In genomic region chr5:93048858-93049257, GRCh38 we compare ENCODE assay signal across 22 cellular contexts.
DNase-seq lines count a peak whose midpoint lies in the region; ATAC-seq, FAIRE-seq and TF ChIP-seq lines count a peak whose summit lies in the region.
"Had no signal": no experiment of that assay in that cellular context is flagged by ENCODE, and none has a peak within 500 bp of the region (broad histone marks: within the 10 kb centered on the region; RNA-seq: fewer than 3 reads in every experiment).

No MANE protein-coding gene starts in this region.

- H3K9ac ChIP-seq in IMR-90 (ENCODE audit: low read depth, low read length) = no peak overlapping the region
- H3K9ac ChIP-seq in astrocyte (ENCODE audit: low read length) = no peak overlapping the region
- H3K9ac ChIP-seq: BLaER1 treated with 17β-estradiol and CSF1 and Interleukin-3, amounts not matched to agents 10 nM and 100 nM had no signal

- H2BK5ac ChIP-seq in IMR-90 (ENCODE audit: low read depth, low read length, poor library complexity, severe bottlenecking) = no peak overlapping the region

- in situ Hi-C loops in IMR-90 (cut with MboI; ENCODE audit: low sequenced_read_pairs) = no loop called here

- no peak overlapping the region for H3K18ac ChIP-seq in IMR-90 (ENCODE audit: low read depth, low read length)

- H3K4ac ChIP-seq in IMR-90 (ENCODE audit: low read depth, low read length) = no peak overlapping the region

- no peak overlapping the region for H4K5ac ChIP-seq in IMR-90 (ENCODE audit: low read depth, low read length)

- H2AFZ ChIP-seq in GM23338 (no peak overlapping the region), IMR-90 (replicated peaks; ENCODE audit: low read length, poor library complexity) (no peak overlapping the region), astrocyte (ENCODE audit: low read depth, low read length) (no peak overlapping the region)

- H3K4me1 Mint-ChIP-seq in GM23338 (no peaks in the 10 kb centered on the region), astrocyte (ENCODE audit: low read depth, unreplicated experiment) (peaks cover 1% of the 10 kb centered on the region)
- no peaks in the 10 kb centered on the region for H3K4me1 Mint-ChIP-seq in activated CD8-positive, alpha-beta memory T cell treated with anti-CD3 and anti-CD28 coated beads, Interleukin-2, amount 10 ng/mL, durations not matched to agents 7 days and 5 days
- H3K4me1 Mint-ChIP-seq: B cell had no signal

- H2AK5ac ChIP-seq in IMR-90 (ENCODE audit: low read depth, low read length) = no peak overlapping the region

- H4K8ac ChIP-seq in IMR-90 (ENCODE audit: low read depth in 2 of 2, low read length in 2 of 2) = no peak overlapping the region

- TF ChIP-seq RAD21 in A549 (conservative IDR thresholded peaks at IDR 0.05 in 1 of 2, IDR thresholded peaks at IDR 0.05 in 1 of 2) (no peak), IMR-90 (IDR thresholded peaks at IDR 0.05; ENCODE audit: low read length) (no peak)

- no peaks in the 10 kb centered on the region for H3K79me1 ChIP-seq in IMR-90 (ENCODE audit: low read depth in 1 of 2, low read length in 2 of 2)

- no peak overlapping the region for H3K56ac ChIP-seq in IMR-90 (ENCODE audit: extremely low read depth, insufficient read depth, low read length)

- TF ChIP-seq POLR2A in A549 (IDR thresholded peaks at IDR 0.05; ENCODE audit: low read length) (no peak), IMR-90 (IDR thresholded peaks at IDR 0.05; ENCODE audit: low read depth, low read length) (no peak), stomach (IDR thresholded peaks at IDR 0.05) (no peak)

- BruUV-seq in IMR-90 (replicated peaks; lab: Mats Ljungman, UMichigan) = no TSS peak

- no peak overlapping the region for H3K27ac ChIP-seq in A549
- no peak overlapping the region for H3K27ac ChIP-seq in GM23338 (ENCODE audit: low read depth)
- no peak overlapping the region for H3K27ac ChIP-seq in IMR-90 (ENCODE audit: insufficient read depth, low read length)
- no peak overlapping the region for H3K27ac ChIP-seq in astrocyte (ENCODE audit: low read depth, low read length)
- H3K27ac ChIP-seq in stomach = no peak overlapping the region
- H3K27ac ChIP-seq: BLaER1 treated with 17β-estradiol and CSF1 and Interleukin-3, amounts not matched to agents 10 nM and 100 nM; C4-2B had no signal

- DNase-seq in A549 (ENCODE audit: low read depth in 1 of 2, low spot score in 1 of 2) = no peak
- DNase-seq in GM23338 (ENCODE audit: low spot score) = no peak
- no peak for DNase-seq in IMR-90
- peak; percentile 16 for DNase-seq in astrocyte (ENCODE audit: low read depth)
- no peak for DNase-seq in stomach
- DNase-seq in activated CD8-positive, alpha-beta memory T cell treated with anti-CD3 and anti-CD28 coated beads, Interleukin-2, amount 10 ng/mL, durations not matched to agents 7 days and 5 days = no peak
- DNase-seq: 8988T; AML-193; Caco-2; Calu3; CD4-positive, alpha-beta T cell; CD8-positive, alpha-beta T cell; DMS79 treated with DMSO at 0.1 percent for 48 hours; GF-D8 had no signal

- no peak overlapping the region for H2BK20ac ChIP-seq in IMR-90 (ENCODE audit: low read depth, low read length)

- POLR2A ChIA-PET in A549 (lab: Yijun Ruan, JAX) = no interaction called here
- POLR2A ChIA-PET in IMR-90 (lab: Charles Lee; ENCODE audit: unreplicated experiment) = no interaction called here

- H3K4me3 Mint-ChIP-seq in GM23338 (no peak overlapping the region), astrocyte (ENCODE audit: unreplicated experiment) (no peak overlapping the region)
- no peak overlapping the region for H3K4me3 Mint-ChIP-seq in activated CD8-positive, alpha-beta memory T cell treated with anti-CD3 and anti-CD28 coated beads, Interleukin-2, amount 10 ng/mL, durations not matched to agents 7 days and 5 days
- H3K4me3 Mint-ChIP-seq: B cell; CD4-positive, alpha-beta T cell; CD8-positive, alpha-beta T cell had no signal

- H3K9me2 ChIP-seq in GM23338 (ENCODE audit: insufficient read depth) = no peaks in the 10 kb centered on the region

- no peak overlapping the region for H3K4me3 ChIP-seq in A549
- H3K4me3 ChIP-seq in GM23338 = no peak overlapping the region
- H3K4me3 ChIP-seq in IMR-90 (ENCODE audit: insufficient read depth, low read depth, low read length) = no peak overlapping the region
- no peak overlapping the region for H3K4me3 ChIP-seq in astrocyte (ENCODE audit: insufficient read depth, low read depth, low read length)
- H3K4me3 ChIP-seq in stomach = no peak overlapping the region
- H3K4me3 ChIP-seq: BLaER1 treated with 17β-estradiol and CSF1 and Interleukin-3, amounts not matched to agents 10 nM and 100 nM had no signal

- intact Hi-C loops in IMR-90 (cut with micrococcal nuclease) (no loop called here), stomach (cut with DNase I; ENCODE audit: low total_unique reads) (no loop called here)

- TF ChIP-seq EP300 in A549 (IDR thresholded peaks at IDR 0.05) (no peak), stomach (IDR thresholded peaks at IDR 0.05) (no peak)

- TF ChIP-seq CTCF in A549 (IDR thresholded peaks at IDR 0.05) (no peak), GM23338 (conservative IDR thresholded peaks at IDR 0.05; ENCODE audit: low read depth in 2 of 2) (no peak), IMR-90 (conservative IDR thresholded peaks at IDR 0.05; ENCODE audit: low read depth, low read length) (no peak), astrocyte (IDR thresholded peaks at IDR 0.05; ENCODE audit: insufficient read depth, low read depth, low read length) (no peak), stomach (IDR thresholded peaks at IDR 0.05) (no peak)

- H3K4me1 ChIP-seq in A549 = peaks cover 8% of the 10 kb centered on the region; the same call in 2 of the 3 replicates
- H3K4me1 ChIP-seq in GM23338 (ENCODE audit: insufficient read depth) = no peaks in the 10 kb centered on the region
- H3K4me1 ChIP-seq in IMR-90 (ENCODE audit: control insufficient read depth, insufficient read depth, low read length) = no peaks in the 10 kb centered on the region
- no peaks in the 10 kb centered on the region for H3K4me1 ChIP-seq in astrocyte (ENCODE audit: insufficient read depth, low read length)
- H3K4me1 ChIP-seq in stomach = no peaks in the 10 kb centered on the region
- H3K4me1 ChIP-seq: BLaER1 treated with 17β-estradiol and CSF1 and Interleukin-3, amounts not matched to agents 10 nM and 100 nM; Caco-2 had no signal

- H3K4me2 ChIP-seq in A549 (no peak overlapping the region), GM23338 (no peak overlapping the region), IMR-90 (ENCODE audit: low read depth, low read length) (no peak overlapping the region), astrocyte (ENCODE audit: low read length) (no peak overlapping the region)
- H3K4me2 ChIP-seq: BLaER1 treated with 17β-estradiol and CSF1 and Interleukin-3, amounts not matched to agents 10 nM and 100 nM had no signal

- H3K27me3 ChIP-seq in GM23338 (ENCODE audit: insufficient read depth) = no peaks in the 10 kb centered on the region
- no peaks in the 10 kb centered on the region for H3K27me3 ChIP-seq in IMR-90 (ENCODE audit: control insufficient read depth, insufficient read depth, low read length)
- no peaks in the 10 kb centered on the region for H3K27me3 ChIP-seq in astrocyte (ENCODE audit: insufficient read depth, low read length)
- H3K27me3 ChIP-seq in stomach = no peaks in the 10 kb centered on the region
- H3K27me3 ChIP-seq: BLaER1 treated with 17β-estradiol and CSF1 and Interleukin-3, amounts not matched to agents 10 nM and 100 nM had no signal

- no peaks in the 10 kb centered on the region for H3K27me3 Mint-ChIP-seq in GM23338 (ENCODE audit: insufficient read depth, low read depth, poor library complexity)
- H3K27me3 Mint-ChIP-seq in astrocyte (ENCODE audit: low read depth, unreplicated experiment) = no peaks in the 10 kb centered on the region
- H3K27me3 Mint-ChIP-seq in activated CD8-positive, alpha-beta memory T cell treated with anti-CD3 and anti-CD28 coated beads, Interleukin-2, amount 10 ng/mL, durations not matched to agents 7 days and 5 days = no peaks in the 10 kb centered on the region
- H3K27me3 Mint-ChIP-seq: B cell; CD4-positive, alpha-beta T cell had no signal

- no peaks in the 10 kb centered on the region for H3K36me3 ChIP-seq in GM23338 (ENCODE audit: insufficient read depth)
- no peaks in the 10 kb centered on the region for H3K36me3 ChIP-seq in IMR-90 (ENCODE audit: control insufficient read depth, insufficient read depth, low read length)
- no peaks in the 10 kb centered on the region for H3K36me3 ChIP-seq in astrocyte (ENCODE audit: insufficient read depth, low read length)
- no peaks in the 10 kb centered on the region for H3K36me3 ChIP-seq in stomach
- H3K36me3 ChIP-seq: BLaER1 treated with 17β-estradiol and CSF1 and Interleukin-3, amounts not matched to agents 10 nM and 100 nM had no signal

- no peak overlapping the region for H2BK120ac ChIP-seq in IMR-90 (ENCODE audit: low read depth, low read length)

- no peak overlapping the region for H3K14ac ChIP-seq in IMR-90 (replicated peaks; ENCODE audit: low read depth, low read length)

- H4K91ac ChIP-seq in IMR-90 (ENCODE audit: insufficient read depth, low read depth, low read length) = no peak overlapping the region

- H3K9me3 ChIP-seq in A549 (no peaks in the 10 kb centered on the region), IMR-90 (ENCODE audit: control insufficient read depth, insufficient read depth, low read length) (no peaks in the 10 kb centered on the region), astrocyte (ENCODE audit: insufficient read depth, low read depth, low read length) (no peaks in the 10 kb centered on the region), stomach (no peaks in the 10 kb centered on the region)
- H3K9me3 ChIP-seq: BLaER1 treated with 17β-estradiol and CSF1 and Interleukin-3, amounts not matched to agents 10 nM and 100 nM; Caco-2 had no signal

- H2AK9ac ChIP-seq in IMR-90 (replicated peaks; ENCODE audit: low read depth, low read length, poor library complexity) = no peak overlapping the region

- FAIRE-seq in A549 (lab: Jason Lieb, UNC) (no peak), astrocyte (lab: Jason Lieb, UNC) (no peak)
- FAIRE-seq: D721Med, GM12891, GM19239 had no signal

- peak overlapping the region; percentile 62; the same call in 1 of the 2 replicates for H3K27ac Mint-ChIP-seq in GM23338
- H3K27ac Mint-ChIP-seq in astrocyte (ENCODE audit: unreplicated experiment) = no peak overlapping the region
- no peak overlapping the region for H3K27ac Mint-ChIP-seq in activated CD8-positive, alpha-beta memory T cell treated with anti-CD3 and anti-CD28 coated beads, Interleukin-2, amount 10 ng/mL, durations not matched to agents 7 days and 5 days
- H3K27ac Mint-ChIP-seq: B cell; CD4-positive, alpha-beta T cell; CD8-positive, alpha-beta T cell had no signal

- no peaks in the 10 kb centered on the region for H3K79me2 ChIP-seq in GM23338 (replicated peaks; ENCODE audit: insufficient read depth)
- H3K79me2 ChIP-seq in astrocyte (ENCODE audit: insufficient read depth, low read length) = no peaks in the 10 kb centered on the region

- ATAC-seq in A549 (no peak), GM23338 (no peak), IMR-90 (ENCODE audit: low read depth) (no peak), HG03571 (IDR thresholded peaks at IDR 0.05; ENCODE audit: unreplicated experiment) (no peak), GM19397 (IDR thresholded peaks at IDR 0.05; ENCODE audit: unreplicated experiment) (no peak)
- no peak for ATAC-seq in activated CD8-positive, alpha-beta memory T cell treated with anti-CD3 and anti-CD28 coated beads, Interleukin-2, amount 10 ng/mL, durations not matched to agents 7 days and 5 days
- ATAC-seq: CD8-positive, alpha-beta T cell had no signal

- H3K9me3 Mint-ChIP-seq in GM23338 (no peaks in the 10 kb centered on the region), astrocyte (ENCODE audit: unreplicated experiment) (no peaks in the 10 kb centered on the region)
- H3K9me3 Mint-ChIP-seq in activated CD8-positive, alpha-beta memory T cell treated with anti-CD3 and anti-CD28 coated beads, Interleukin-2, amount 10 ng/mL, durations not matched to agents 7 days and 5 days (ENCODE audit: low read depth) = no peaks in the 10 kb centered on the region
- H3K9me3 Mint-ChIP-seq: CD4-positive, alpha-beta T cell; CD8-positive, alpha-beta T cell had no signal

- no peak overlapping the region for H2BK15ac ChIP-seq in IMR-90 (ENCODE audit: low read depth, low read length)

- CTCF ChIA-PET in A549 (lab: Yijun Ruan, JAX) = no interaction called here
- CTCF ChIA-PET in IMR-90 (lab: Yijun Ruan, JAX) = no interaction called here
- CTCF ChIA-PET in activated CD8-positive, alpha-beta memory T cell treated with anti-CD3 and anti-CD28 coated beads, Interleukin-2, amount 10 ng/mL, durations not matched to agents 7 days and 5 days (lab: Charles Lee) = no interaction called here

- H4K20me1 ChIP-seq in GM23338 (replicated peaks; ENCODE audit: insufficient read depth) (no peaks in the 10 kb centered on the region), IMR-90 (ENCODE audit: insufficient read depth, low read length) (no peaks in the 10 kb centered on the region), astrocyte (ENCODE audit: insufficient read depth, low read length) (no peaks in the 10 kb centered on the region)
- H4K20me1 ChIP-seq: BLaER1 treated with 17β-estradiol and CSF1 and Interleukin-3, amounts not matched to agents 10 nM and 100 nM had no signal

- H3F3A ChIP-seq in GM23338 (replicated peaks; ENCODE audit: low read depth) = no peaks in the 10 kb centered on the region

- H3K23ac ChIP-seq in IMR-90 (ENCODE audit: low read depth, low read length) = no peak overlapping the region

- no peaks in the 10 kb centered on the region for H3K9me1 ChIP-seq in IMR-90 (ENCODE audit: insufficient read depth, low read length)

- 82% methylated on average over 2 of the region's 2 CpGs for WGBS in A549 (ENCODE audit: missing lambda C conversion rate)
- no CpG with 5 or more reads among the region's 2 CpGs for WGBS in IMR-90 (ENCODE audit: extremely low coverage in 2 of 2, insufficient read length in 1 of 2), 2 experiments
- WGBS in stomach, 5 donors = 71 to 83% (median 74%) methylated on average over 2 of the region's 2 CpGs

- dilution Hi-C loops in IMR-90 (cut with HindIII; ENCODE audit: low sequenced_read_pairs, unreplicated experiment) = no loop called here

- H3K36me3 Mint-ChIP-seq in GM23338 (ENCODE audit: low read depth) (no peaks in the 10 kb centered on the region), astrocyte (ENCODE audit: low read depth, unreplicated experiment) (no peaks in the 10 kb centered on the region)
- no peaks in the 10 kb centered on the region for H3K36me3 Mint-ChIP-seq in activated CD8-positive, alpha-beta memory T cell treated with anti-CD3 and anti-CD28 coated beads, Interleukin-2, amount 10 ng/mL, durations not matched to agents 7 days and 5 days
- H3K36me3 Mint-ChIP-seq: CD8-positive, alpha-beta T cell had no signal
